Comparison of ENCODE assay signal across 1 cellular context in the genomic region with DNA sequence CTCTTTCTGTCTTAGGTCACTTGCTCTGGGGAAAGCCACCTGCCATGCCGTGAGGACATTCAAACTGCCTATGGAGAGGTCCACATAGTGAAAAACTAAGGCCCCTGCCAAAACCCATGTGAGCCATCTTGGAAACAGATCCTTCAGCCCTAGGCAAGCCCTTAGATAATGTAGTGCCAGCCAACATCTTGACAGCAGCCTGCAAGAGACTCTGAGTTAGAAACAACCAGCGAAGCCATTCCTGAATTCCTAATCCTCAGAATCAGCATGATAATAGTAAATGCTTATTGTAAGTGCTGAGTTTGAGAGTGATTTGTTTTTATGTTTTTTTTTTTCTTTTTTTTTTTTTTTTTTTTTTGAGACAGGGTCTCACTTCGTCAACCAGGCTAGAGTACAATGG.
TF ChIP-seq lines count a peak whose summit lies in the region.

No MANE protein-coding gene starts in this region.

TF ChIP-seq in WTC11, 78 proteins besides CTCF, POLR2A, EP300 and RAD21:
- TF ChIP-seq, protein P1, sequence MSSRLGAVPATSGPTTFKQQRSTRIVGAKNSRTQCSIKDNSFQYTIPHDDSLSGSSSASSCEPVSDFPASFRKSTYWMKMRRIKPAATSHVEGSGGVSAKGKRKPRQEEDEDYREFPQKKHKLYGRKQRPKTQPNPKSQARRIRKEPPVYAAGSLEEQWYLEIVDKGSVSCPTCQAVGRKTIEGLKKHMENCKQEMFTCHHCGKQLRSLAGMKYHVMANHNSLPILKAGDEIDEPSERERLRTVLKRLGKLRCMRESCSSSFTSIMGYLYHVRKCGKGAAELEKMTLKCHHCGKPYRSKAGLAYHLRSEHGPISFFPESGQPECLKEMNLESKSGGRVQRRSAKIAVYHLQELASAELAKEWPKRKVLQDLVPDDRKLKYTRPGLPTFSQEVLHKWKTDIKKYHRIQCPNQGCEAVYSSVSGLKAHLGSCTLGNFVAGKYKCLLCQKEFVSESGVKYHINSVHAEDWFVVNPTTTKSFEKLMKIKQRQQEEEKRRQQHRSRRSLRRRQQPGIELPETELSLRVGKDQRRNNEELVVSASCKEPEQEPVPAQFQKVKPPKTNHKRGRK (CRISPR knock-in tag; IDR thresholded peaks at IDR 0.05; ENCODE audit: borderline replicate concordance) = no peak
- no peak for TF ChIP-seq SMAD3 (CRISPR knock-in tag; IDR thresholded peaks at IDR 0.05; ENCODE audit: borderline replicate concordance)
- no peak for TF ChIP-seq NFYB (CRISPR knock-in tag; conservative IDR thresholded peaks at IDR 0.05; ENCODE audit: low read depth)
- TF ChIP-seq, protein P2, sequence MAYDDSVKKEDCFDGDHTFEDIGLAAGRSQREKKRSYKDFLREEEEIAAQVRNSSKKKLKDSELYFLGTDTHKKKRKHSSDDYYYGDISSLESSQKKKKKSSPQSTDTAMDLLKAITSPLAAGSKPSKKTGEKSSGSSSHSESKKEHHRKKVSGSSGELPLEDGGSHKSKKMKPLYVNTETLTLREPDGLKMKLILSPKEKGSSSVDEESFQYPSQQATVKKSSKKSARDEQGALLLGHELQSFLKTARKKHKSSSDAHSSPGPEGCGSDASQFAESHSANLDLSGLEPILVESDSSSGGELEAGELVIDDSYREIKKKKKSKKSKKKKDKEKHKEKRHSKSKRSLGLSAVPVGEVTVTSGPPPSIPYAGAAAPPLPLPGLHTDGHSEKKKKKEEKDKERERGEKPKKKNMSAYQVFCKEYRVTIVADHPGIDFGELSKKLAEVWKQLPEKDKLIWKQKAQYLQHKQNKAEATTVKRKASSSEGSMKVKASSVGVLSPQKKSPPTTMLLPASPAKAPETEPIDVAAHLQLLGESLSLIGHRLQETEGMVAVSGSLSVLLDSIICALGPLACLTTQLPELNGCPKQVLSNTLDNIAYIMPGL (CRISPR knock-in tag; IDR thresholded peaks at IDR 0.05) = no peak
- TF ChIP-seq CREB1 (CRISPR knock-in tag; IDR thresholded peaks at IDR 0.05) = no peak
- no peak for TF ChIP-seq ZNF416 (CRISPR knock-in tag; IDR thresholded peaks at IDR 0.05)
- no peak for TF ChIP-seq ZNF263 (CRISPR knock-in tag; IDR thresholded peaks at IDR 0.05; ENCODE audit: low read depth)
TF ChIP-seq in WTC11: peak in this region for 0.
